ENCODE assay signal across 17 cellular contexts in the genomic region with DNA sequence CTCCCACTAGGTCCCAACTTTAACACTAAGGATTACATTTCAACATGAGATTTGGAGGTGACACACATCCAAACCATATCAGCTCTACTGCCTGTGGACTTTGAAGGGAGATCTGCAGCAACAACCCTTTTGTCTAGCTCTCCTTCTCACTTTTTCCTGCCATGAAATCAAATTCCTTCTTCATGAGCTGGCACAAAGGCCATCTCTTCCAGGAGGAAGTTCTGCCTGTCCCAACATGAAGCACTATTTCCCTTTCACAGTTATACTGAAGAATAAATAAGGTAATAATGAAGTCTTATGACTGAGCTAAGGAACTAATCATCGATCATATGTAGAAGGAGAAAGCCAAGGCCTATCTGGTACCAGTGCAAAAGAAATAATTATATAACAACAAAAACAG.
"Had no signal": no experiment of that assay in that cellular context is flagged by ENCODE, and none has a peak within 500 bp of the region (broad histone marks: within the 10 kb centered on the region; RNA-seq: fewer than 3 reads in every experiment).

No MANE protein-coding gene starts in this region.

- DNase-seq: effector CD4-positive, alpha-beta T cell; esophagus squamous epithelium; foreskin fibroblast; hippocampal formation; kidney glomerular epithelial cell; natural killer cell; posterior cingulate gyrus; sigmoid colon; stimulated activated CD4-positive, alpha-beta T cell treated with anti-CD3 and anti-CD28 coated beads, Interleukin-2, amount 100 ng/mL, for 24 hours; stimulated activated CD4-positive, alpha-beta T cell treated with anti-CD3 and anti-CD28 coated beads, Interleukin-4, amount 100 ng/mL, for 4 hours; stimulated activated naive CD4-positive, alpha-beta T cell; stomach; trophoblast cell had no signal

- H3K27ac ChIP-seq: coronary artery, right atrium auricular region, sigmoid colon, skin epidermis, stomach had no signal

- H3K27me3 ChIP-seq: esophagus squamous epithelium, right atrium auricular region, sigmoid colon, stomach had no signal

- H3K4me3 ChIP-seq: coronary artery, esophagus squamous epithelium, right atrium auricular region, sigmoid colon, skin epidermis, stomach had no signal

- H3K9me3 ChIP-seq: esophagus squamous epithelium, right atrium auricular region, sigmoid colon, stomach had no signal

- H3K4me1 ChIP-seq: right atrium auricular region, sigmoid colon, stomach had no signal

- H3K36me3 ChIP-seq: esophagus squamous epithelium, right atrium auricular region, sigmoid colon, stomach had no signal

- ATAC-seq: left lobe of liver, natural killer cell had no signal
